Comparison of ENCODE assay signal across 8 cellular contexts in the genomic region with DNA sequence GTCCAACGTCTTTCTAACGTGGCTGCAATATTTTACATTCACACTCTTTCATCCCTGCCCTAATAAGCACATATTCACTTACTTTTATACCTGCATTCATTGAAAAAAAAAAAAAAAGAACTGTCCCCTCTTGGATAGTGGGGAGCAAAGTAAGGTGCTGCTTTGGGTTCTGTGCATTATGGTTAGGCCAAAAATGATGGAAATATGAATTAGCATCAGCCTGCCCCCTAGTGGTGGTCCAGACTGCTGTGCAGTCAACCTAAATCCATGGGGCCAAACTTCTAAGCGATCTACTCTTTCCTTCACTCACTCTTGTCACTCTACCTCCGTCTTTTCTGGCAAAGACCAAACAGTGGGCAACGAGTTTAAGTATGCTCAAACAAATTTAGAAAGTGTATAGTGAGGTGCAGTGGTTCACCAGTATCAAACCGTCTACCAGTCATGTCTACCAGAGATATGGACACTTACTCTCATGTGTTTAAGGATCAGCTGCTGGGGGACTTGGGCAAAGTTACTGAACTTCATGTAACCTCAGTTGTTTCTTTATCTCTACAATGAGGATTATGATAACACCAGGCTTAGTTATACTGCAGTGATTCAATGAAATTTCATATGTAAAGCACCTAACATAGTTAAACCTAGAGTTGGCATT.
A peak's percentile ranks its signal among the peaks of the same experiment; 100 is the strongest.
DNase-seq lines count a peak whose midpoint lies in the region; ATAC-seq, FAIRE-seq and TF ChIP-seq lines count a peak whose summit lies in the region.

No MANE protein-coding gene starts in this region.

- H3K27me3 ChIP-seq in DND-41 (ENCODE audit: insufficient read depth, low read length, poor library complexity) (no peaks in the 10 kb centered on the region), Panc1 (ENCODE audit: control insufficient read depth, insufficient read depth, low read length) (no peaks in the 10 kb centered on the region), neural progenitor cell (no peaks in the 10 kb centered on the region)

- no peaks in the 10 kb centered on the region for H3F3A ChIP-seq in neural progenitor cell (ENCODE audit: low read depth)

- peaks cover 9% of the 10 kb centered on the region for H3K4me1 Mint-ChIP-seq in neural progenitor cell

- H3K4me2 ChIP-seq in DND-41 (ENCODE audit: insufficient read depth, low read length): no peak overlapping the region
- no peak overlapping the region for H3K4me2 ChIP-seq in neural progenitor cell

- H3K9ac ChIP-seq in DND-41 (ENCODE audit: low read depth, low read length) (no peak overlapping the region), neural progenitor cell (no peak overlapping the region)

- no peaks in the 10 kb centered on the region for H3K9me3 ChIP-seq in DND-41 (ENCODE audit: insufficient read depth, low read length, severe bottlenecking)
- H3K9me3 ChIP-seq in Panc1 (ENCODE audit: control insufficient read depth, insufficient read depth, low read depth, low read length): no peaks in the 10 kb centered on the region
- H3K9me3 ChIP-seq in neural progenitor cell (ENCODE audit: low read depth): no peaks in the 10 kb centered on the region

- POLR2A ChIA-PET in Panc1 (lab: Charles Lee): no interaction called here

- H3K4me1 ChIP-seq in DND-41 (ENCODE audit: insufficient read depth, low read length) (no peaks in the 10 kb centered on the region), Panc1 (ENCODE audit: control insufficient read depth, insufficient read depth, low read length) (no peaks in the 10 kb centered on the region), neural progenitor cell (no peaks in the 10 kb centered on the region)

- no peaks in the 10 kb centered on the region for H4K20me1 ChIP-seq in DND-41 (ENCODE audit: insufficient read depth, low read length)
- H4K20me1 ChIP-seq in neural progenitor cell (ENCODE audit: low read depth): no peaks in the 10 kb centered on the region

- peak; percentile 79 for ATAC-seq in DND-41 (ENCODE audit: insufficient read depth, low read depth)
- peak; percentile 87 for ATAC-seq in HG03135 (IDR thresholded peaks at IDR 0.05; ENCODE audit: unreplicated experiment)
- ATAC-seq in Panc1: no peak

- H3K36me3 Mint-ChIP-seq in neural progenitor cell: no peaks in the 10 kb centered on the region

- H3K36me3 ChIP-seq in DND-41 (ENCODE audit: insufficient read depth, low read length) (no peaks in the 10 kb centered on the region), Panc1 (ENCODE audit: control insufficient read depth, insufficient read depth, low read length) (no peaks in the 10 kb centered on the region), neural progenitor cell (no peaks in the 10 kb centered on the region)

- intact Hi-C loops in Panc1 (cut with micrococcal nuclease; ENCODE audit: unreplicated experiment): no loop called here

- peak; percentile 76 for FAIRE-seq in GM19239 (lab: Jason Lieb, UNC)

- in situ Hi-C loops in Panc1 (cut with HindIII; ENCODE audit: low pct_unique_long_range_greater_than_20kb, low sequenced_read_pairs): no loop called here

- TF ChIP-seq CTCF in DND-41 (IDR thresholded peaks at IDR 0.05; ENCODE audit: borderline replicate concordance, extremely low read depth, low read length, poor library complexity, severe bottlenecking): peak; percentile 89
- TF ChIP-seq CTCF in Panc1 (IDR thresholded peaks at IDR 0.05): peak; percentile 71
- peak; percentile 92 for TF ChIP-seq CTCF in neural progenitor cell (IDR thresholded peaks at IDR 0.05)

- no peak overlapping the region for H3K27ac Mint-ChIP-seq in neural progenitor cell

- no peak overlapping the region for H3K4me3 Mint-ChIP-seq in neural progenitor cell

- H3K4me3 ChIP-seq in DND-41 (ENCODE audit: low read depth in 1 of 2, low read length in 2 of 2): no peak overlapping the region
- no peak overlapping the region for H3K4me3 ChIP-seq in Panc1 (ENCODE audit: low read depth in 2 of 2, low read length in 2 of 2)
- H3K4me3 ChIP-seq in neural progenitor cell: no peak overlapping the region

- H3K79me2 ChIP-seq in DND-41 (ENCODE audit: insufficient read depth, low read length): no peaks in the 10 kb centered on the region
- H3K79me2 ChIP-seq in neural progenitor cell (ENCODE audit: low read depth): no peaks in the 10 kb centered on the region

- peak; percentile 49 for DNase-seq in DND-41
- DNase-seq in GM19239 (ENCODE audit: insufficient read length, low spot score): peak; percentile 16
- DNase-seq in Panc1 (ENCODE audit: low read depth, low spot score): peak; percentile 20
- peak; percentile 46 for DNase-seq in ecto neural progenitor cell (ENCODE audit: low spot score)
- DNase-seq in neural progenitor cell (ENCODE audit: low spot score): peak; percentile 61
- DNase-seq in glomerular visceral epithelial cell (ENCODE audit: extremely low spot score): no peak
- DNase-seq in GM19238 (ENCODE audit: insufficient read length, low spot score): no peak

- no peak overlapping the region for H2AFZ ChIP-seq in DND-41 (ENCODE audit: low read depth, low read length)
- peak overlapping the region; percentile 74 for H2AFZ ChIP-seq in neural progenitor cell (replicated peaks)

- BruUV-seq in Panc1 (replicated peaks; lab: Mats Ljungman, UMichigan): no TSS peak

- H3K9me3 Mint-ChIP-seq in neural progenitor cell: no peaks in the 10 kb centered on the region

- no peaks in the 10 kb centered on the region for H3K27me3 Mint-ChIP-seq in neural progenitor cell (ENCODE audit: insufficient read depth, low read depth)

- no peak overlapping the region for H3K27ac ChIP-seq in DND-41 (ENCODE audit: low read length)
- no peak overlapping the region for H3K27ac ChIP-seq in Panc1 (ENCODE audit: low read length)
- H3K27ac ChIP-seq in neural progenitor cell: no peak overlapping the region

- CTCF ChIA-PET in Panc1 (lab: Charles Lee): no interaction called here

Comparison
In these comparisons a context has a peak if more than half of its experiments do, and no peak if none do; other contexts are left out.
1. DNase-seq: peak in DND-41 (single experiment), GM19239 (single experiment), Panc1 (single experiment), ecto neural progenitor cell (single experiment) and neural progenitor cell (single experiment); none in glomerular visceral epithelial cell (single experiment) and GM19238 (single experiment).
2. Peak in every context shown above with its lines, with median percentiles within 50 percentile points of each other: CTCF ChIP-seq.